In genomic region chr10:46526682-46527038, GRCh38 we compare ENCODE assay signal across 1 cellular context.
TF ChIP-seq lines count a peak whose summit lies in the region.

No MANE protein-coding gene starts in this region.

TF ChIP-seq in GM12878, 131 proteins besides CTCF, POLR2A, EP300 and RAD21 (continued from another document):
- TF ChIP-seq, protein P1, sequence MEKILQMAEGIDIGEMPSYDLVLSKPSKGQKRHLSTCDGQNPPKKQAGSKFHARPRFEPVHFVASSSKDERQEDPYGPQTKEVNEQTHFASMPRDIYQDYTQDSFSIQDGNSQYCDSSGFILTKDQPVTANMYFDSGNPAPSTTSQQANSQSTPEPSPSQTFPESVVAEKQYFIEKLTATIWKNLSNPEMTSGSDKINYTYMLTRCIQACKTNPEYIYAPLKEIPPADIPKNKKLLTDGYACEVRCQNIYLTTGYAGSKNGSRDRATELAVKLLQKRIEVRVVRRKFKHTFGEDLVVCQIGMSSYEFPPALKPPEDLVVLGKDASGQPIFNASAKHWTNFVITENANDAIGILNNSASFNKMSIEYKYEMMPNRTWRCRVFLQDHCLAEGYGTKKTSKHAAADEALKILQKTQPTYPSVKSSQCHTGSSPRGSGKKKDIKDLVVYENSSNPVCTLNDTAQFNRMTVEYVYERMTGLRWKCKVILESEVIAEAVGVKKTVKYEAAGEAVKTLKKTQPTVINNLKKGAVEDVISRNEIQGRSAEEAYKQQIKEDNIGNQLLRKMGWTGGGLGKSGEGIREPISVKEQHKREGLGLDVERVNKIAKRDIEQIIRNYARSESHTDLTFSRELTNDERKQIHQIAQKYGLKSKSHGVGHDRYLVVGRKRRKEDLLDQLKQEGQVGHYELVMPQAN (conservative IDR thresholded peaks at IDR 0.05), result no peak
- no peak for TF ChIP-seq NR2C2 (IDR thresholded peaks at IDR 0.05; ENCODE audit: borderline replicate concordance, control insufficient read depth, insufficient read length, low read depth)
